ENCODE assay signal across 25 cellular contexts in the genomic region with DNA sequence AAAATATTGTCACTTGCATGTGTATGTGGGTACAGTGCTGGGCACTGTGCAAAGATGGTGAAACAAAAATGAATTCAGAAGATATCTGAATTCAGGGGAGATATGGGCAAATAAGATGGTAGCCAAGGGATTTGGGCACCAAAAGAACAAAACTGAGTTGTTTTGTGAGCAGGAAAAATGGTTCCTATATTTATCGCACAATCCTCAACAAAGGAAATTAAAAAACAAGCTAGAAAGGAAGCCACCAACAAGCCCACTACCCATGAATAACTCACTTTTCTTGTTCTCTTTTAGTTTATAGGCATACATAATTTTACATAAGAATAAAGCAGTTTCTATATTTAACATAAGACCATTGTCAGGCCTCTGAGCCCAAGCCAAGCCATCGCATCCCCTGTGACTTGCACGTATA. TPM values are rescaled to one million over a fixed set of nuclear protein-coding genes. Genes with fewer than 3 reads are reported as not detected.
"Had no signal": no experiment of that assay in that cellular context is flagged by ENCODE, and none has a peak within 500 bp of the region (broad histone marks: within the 10 kb centered on the region; RNA-seq: fewer than 3 reads in every experiment).

No MANE protein-coding gene starts in this region.

- DNase-seq: activated CD4-positive, alpha-beta T cell treated with anti-CD3 and anti-CD28 coated beads for 48 hours; activated CD4-positive, alpha-beta T cell treated with anti-CD3 and anti-CD28 coated beads, Interleukin-2, amount 50 U/mL, for 4 hours; activated CD4-positive, CD25-positive, alpha-beta regulatory T cell treated with anti-CD3 and anti-CD28 coated beads, Interleukin-2, amount 50 U/mL, for 72 hours; activated CD8-positive, alpha-beta memory T cell treated with anti-CD3 and anti-CD28 coated beads, Interleukin-2, amount 50 U/mL, for 48 hours; activated CD8-positive, alpha-beta T cell treated with anti-CD3 and anti-CD28 coated beads, Interleukin-2, amount 10 ng/mL, durations not matched to agents 7 days and 5 days; activated naive CD4-positive, alpha-beta T cell treated with anti-CD3 and anti-CD28 coated beads, Interleukin-2, amount 50 U/mL, for 16 hours; activated naive CD8-positive, alpha-beta T cell treated with anti-CD3 and anti-CD28 coated beads, Interleukin-2, amount 10 ng/mL, durations not matched to agents 7 days and 5 days; activated T-cell treated with anti-CD3 and anti-CD28 coated beads, Interleukin-2, amount 50 U/mL, for 1 hour; adrenal gland; aorta; caudate nucleus; MV-4-11; NCI-H1092 treated with DMSO at 0.1 percent for 48 hours; NCI-H1417 treated with DMSO at 0.1 percent for 48 hours; NCI-H1694; NCI-H2029; NCI-H2107; NCI-H2171 treated with DMSO at 0.1 percent for 48 hours; NCI-H226; NCI-H526 treated with DMSO at 0.1 percent for 48 hours; NCI-H82; SHP77 treated with DMSO at 0.1 percent for 48 hours had no signal

- H3K4me1 Mint-ChIP-seq: activated naive CD8-positive, alpha-beta T cell treated with anti-CD3 and anti-CD28 coated beads, Interleukin-2, amount 10 ng/mL, durations not matched to agents 7 days and 5 days had no signal

- H3K36me3 ChIP-seq: adrenal gland, breast epithelium had no signal

- H3K9me3 ChIP-seq: adrenal gland, breast epithelium had no signal

- H3K27ac Mint-ChIP-seq: activated CD8-positive, alpha-beta T cell treated with anti-CD3 and anti-CD28 coated beads, Interleukin-2, amount 10 ng/mL, durations not matched to agents 7 days and 5 days; activated naive CD8-positive, alpha-beta T cell treated with anti-CD3 and anti-CD28 coated beads, Interleukin-2, amount 10 ng/mL, durations not matched to agents 7 days and 5 days; T-helper 1 cell treated with Interleukin-12 subunit alpha and Interleukin-12 subunit beta and Interleukin-4 antibody, amounts not matched to agents 30 μg/mL and 1 μg/mL, for 36 hours had no signal

- H3K4me1 ChIP-seq: adrenal gland, breast epithelium had no signal

- H3K36me3 Mint-ChIP-seq: activated naive CD8-positive, alpha-beta T cell treated with anti-CD3 and anti-CD28 coated beads, Interleukin-2, amount 10 ng/mL, durations not matched to agents 7 days and 5 days had no signal

- H3K4me3 ChIP-seq: adrenal gland, breast epithelium had no signal

- H3K9me3 Mint-ChIP-seq: activated naive CD8-positive, alpha-beta T cell treated with anti-CD3 and anti-CD28 coated beads, Interleukin-2, amount 10 ng/mL, durations not matched to agents 7 days and 5 days; T-helper 1 cell treated with Interleukin-12 subunit alpha and Interleukin-12 subunit beta and Interleukin-4 antibody, amounts not matched to agents 30 μg/mL and 1 μg/mL, for 36 hours had no signal

- H3K27ac ChIP-seq: adrenal gland, breast epithelium had no signal

- H3K27me3 ChIP-seq: adrenal gland, breast epithelium had no signal

- ATAC-seq: activated CD8-positive, alpha-beta T cell treated with anti-CD3 and anti-CD28 coated beads, Interleukin-2, amount 10 ng/mL, durations not matched to agents 7 days and 5 days had no signal

- H3K4me3 Mint-ChIP-seq: activated CD8-positive, alpha-beta T cell treated with anti-CD3 and anti-CD28 coated beads, Interleukin-2, amount 10 ng/mL, durations not matched to agents 7 days and 5 days; activated naive CD8-positive, alpha-beta T cell treated with anti-CD3 and anti-CD28 coated beads, Interleukin-2, amount 10 ng/mL, durations not matched to agents 7 days and 5 days; T-helper 1 cell treated with Interleukin-12 subunit alpha and Interleukin-12 subunit beta and Interleukin-4 antibody, amounts not matched to agents 30 μg/mL and 1 μg/mL, for 36 hours had no signal

RNA-seq across cellular contexts. Expression of a gene that starts 40.7 kb away (rescaled TPM):
- total RNA-seq: MCF 10A had no signal
